ENCODE assay signal across 1 cellular context in the genomic region with DNA sequence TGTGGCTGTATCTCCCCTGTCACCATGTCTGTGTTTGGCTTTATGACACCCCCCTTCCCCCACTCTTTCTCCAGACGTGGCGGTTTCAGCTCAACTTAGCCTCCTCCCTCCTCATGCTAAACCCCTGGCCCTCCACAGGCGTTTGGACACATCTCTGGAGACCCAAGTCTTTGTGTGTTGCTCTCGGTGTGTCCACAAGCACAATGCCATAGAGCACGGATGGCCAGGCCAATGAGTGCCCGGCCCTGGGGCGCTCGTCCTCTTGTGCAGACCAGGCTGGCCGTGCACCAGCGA.
TF ChIP-seq lines count a peak whose summit lies in the region.

No MANE protein-coding gene starts in this region.

TF ChIP-seq in GM23338, 12 proteins besides CTCF, POLR2A, EP300 and RAD21 (continued from another document):
- no peak for TF ChIP-seq ZNF462 (CRISPR knock-in tag; IDR thresholded peaks at IDR 0.05)
- no peak for TF ChIP-seq EZH2 (IDR thresholded peaks at IDR 0.05; ENCODE audit: low read depth, unreplicated experiment)
- no peak for TF ChIP-seq NANOG (IDR thresholded peaks at IDR 0.05; ENCODE audit: borderline replicate concordance)
- no peak for TF ChIP-seq ETS1 (IDR thresholded peaks at IDR 0.05)
- TF ChIP-seq STAT1 (IDR thresholded peaks at IDR 0.05; ENCODE audit: unreplicated experiment), result no peak
- TF ChIP-seq, protein P1, sequence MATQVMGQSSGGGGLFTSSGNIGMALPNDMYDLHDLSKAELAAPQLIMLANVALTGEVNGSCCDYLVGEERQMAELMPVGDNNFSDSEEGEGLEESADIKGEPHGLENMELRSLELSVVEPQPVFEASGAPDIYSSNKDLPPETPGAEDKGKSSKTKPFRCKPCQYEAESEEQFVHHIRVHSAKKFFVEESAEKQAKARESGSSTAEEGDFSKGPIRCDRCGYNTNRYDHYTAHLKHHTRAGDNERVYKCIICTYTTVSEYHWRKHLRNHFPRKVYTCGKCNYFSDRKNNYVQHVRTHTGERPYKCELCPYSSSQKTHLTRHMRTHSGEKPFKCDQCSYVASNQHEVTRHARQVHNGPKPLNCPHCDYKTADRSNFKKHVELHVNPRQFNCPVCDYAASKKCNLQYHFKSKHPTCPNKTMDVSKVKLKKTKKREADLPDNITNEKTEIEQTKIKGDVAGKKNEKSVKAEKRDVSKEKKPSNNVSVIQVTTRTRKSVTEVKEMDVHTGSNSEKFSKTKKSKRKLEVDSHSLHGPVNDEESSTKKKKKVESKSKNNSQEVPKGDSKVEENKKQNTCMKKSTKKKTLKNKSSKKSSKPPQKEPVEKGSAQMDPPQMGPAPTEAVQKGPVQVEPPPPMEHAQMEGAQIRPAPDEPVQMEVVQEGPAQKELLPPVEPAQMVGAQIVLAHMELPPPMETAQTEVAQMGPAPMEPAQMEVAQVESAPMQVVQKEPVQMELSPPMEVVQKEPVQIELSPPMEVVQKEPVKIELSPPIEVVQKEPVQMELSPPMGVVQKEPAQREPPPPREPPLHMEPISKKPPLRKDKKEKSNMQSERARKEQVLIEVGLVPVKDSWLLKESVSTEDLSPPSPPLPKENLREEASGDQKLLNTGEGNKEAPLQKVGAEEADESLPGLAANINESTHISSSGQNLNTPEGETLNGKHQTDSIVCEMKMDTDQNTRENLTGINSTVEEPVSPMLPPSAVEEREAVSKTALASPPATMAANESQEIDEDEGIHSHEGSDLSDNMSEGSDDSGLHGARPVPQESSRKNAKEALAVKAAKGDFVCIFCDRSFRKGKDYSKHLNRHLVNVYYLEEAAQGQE (IDR thresholded peaks at IDR 0.05; ENCODE audit: unreplicated experiment), result no peak
